Comparison of ENCODE assay signal across 1 cellular context in the genomic region with DNA sequence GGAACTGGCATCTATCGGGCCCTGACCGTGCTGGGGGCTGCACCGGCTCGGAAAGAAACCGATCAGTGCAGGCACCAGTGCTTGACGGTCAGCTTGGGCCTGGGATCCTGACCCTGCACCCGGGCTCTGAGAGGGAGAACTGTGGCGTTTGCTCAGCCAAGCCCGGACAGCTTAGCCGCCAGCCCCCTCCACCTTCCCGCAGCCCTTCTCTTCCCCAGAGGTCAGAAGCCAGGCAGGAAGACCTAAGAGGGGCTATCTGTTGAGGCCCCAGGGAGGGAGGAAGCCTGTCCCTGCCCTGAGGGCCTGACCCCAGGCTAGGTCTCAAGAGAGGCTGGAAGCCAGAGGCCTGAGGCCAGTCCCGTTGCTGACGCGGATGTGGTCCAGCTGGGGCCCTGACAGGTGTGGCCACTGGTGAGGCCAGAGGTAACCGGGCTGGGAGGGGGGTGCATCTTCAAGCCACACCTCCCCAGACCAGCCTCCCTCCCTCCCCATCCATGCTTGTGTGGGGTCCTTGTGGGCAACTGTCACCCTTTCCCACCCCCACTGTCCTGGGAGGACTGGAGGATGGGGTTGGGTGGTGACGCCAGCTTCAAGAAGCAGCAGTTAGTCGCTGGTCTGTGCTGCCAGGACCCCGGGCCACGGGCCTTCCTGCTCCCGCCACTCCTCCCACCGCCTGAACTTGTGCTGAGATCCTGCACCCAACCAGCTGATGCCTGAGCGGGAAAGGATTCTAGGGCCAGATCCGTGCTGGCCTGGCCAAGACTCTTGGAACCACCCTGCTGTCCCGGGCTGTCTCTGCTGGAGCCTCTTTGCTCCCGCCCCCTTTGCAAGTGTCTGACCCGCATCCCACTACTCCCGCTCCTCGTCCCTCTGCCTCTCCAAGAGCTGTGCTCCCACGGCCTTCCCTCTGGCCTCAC.
A peak's percentile ranks its signal among the peaks of the same experiment; 100 is the strongest.
TF ChIP-seq lines count a peak whose summit lies in the region.

No MANE protein-coding gene starts in this region.

TF ChIP-seq in H1, 55 proteins besides CTCF, POLR2A, EP300 and RAD21:
- TF ChIP-seq CTBP2 (IDR thresholded peaks at IDR 0.05; ENCODE audit: borderline replicate concordance, insufficient read depth, insufficient read length, low read length) (no peak), E2F6 (IDR thresholded peaks at IDR 0.05) (peak; percentile 54)
